ENCODE assay signal across 9 cellular contexts in genomic region chr20:34268851-34269668, GRCh38. TPM values are rescaled to one million over a fixed set of nuclear protein-coding genes. Genes with fewer than 3 reads are reported as not detected.
DNase-seq lines count a peak whose midpoint lies in the region; ATAC-seq and TF ChIP-seq lines count a peak whose summit lies in the region.
"Had no signal": no experiment of that assay in that cellular context is flagged by ENCODE, and none has a peak within 500 bp of the region (broad histone marks: within the 10 kb centered on the region; RNA-seq: fewer than 3 reads in every experiment).

No MANE protein-coding gene starts in this region.

- H3K36me3 ChIP-seq in endodermal cell (ENCODE audit: control insufficient read depth, insufficient read depth, low read length) (peaks cover 30% of the 10 kb centered on the region), mucosa of descending colon (ENCODE audit: low read depth) (no peaks in the 10 kb centered on the region)

- peak overlapping the region; percentile 61 for H3K27ac Mint-ChIP-seq in endodermal cell
- H3K27ac Mint-ChIP-seq in type B pancreatic cell: no peak overlapping the region

- peak overlapping the region; percentile 43 for H3K4me3 ChIP-seq in AG04449 (ENCODE audit: low read depth, low read length)
- peak overlapping the region; percentile 51 for H3K4me3 ChIP-seq in WI38 (ENCODE audit: low read depth, low read length)
- H3K4me3 ChIP-seq in endodermal cell (ENCODE audit: low read length): no peak overlapping the region
- H3K4me3 ChIP-seq in mucosa of descending colon: no peak overlapping the region

- DNase-seq in AG04449 (ENCODE audit: low read depth, low spot score): no peak
- peak; percentile 82 for DNase-seq in endodermal cell
- DNase-seq in mucosa of descending colon: peak; percentile 51 to 62 (median 61)
- no peak for DNase-seq in type B pancreatic cell (ENCODE audit: extremely low spot score, unreplicated experiment)
- DNase-seq in Kasumi-1 (lab: John Stamatoyannopoulos, UW): no peak
- DNase-seq in DMS153 (lab: John Stamatoyannopoulos, UW): no peak
- DNase-seq in activated CD4-positive, CD25-positive, alpha-beta regulatory T cell treated with anti-CD3 and anti-CD28 coated beads, Interleukin-2, amount 50 U/mL, for 72 hours: no peak

- no peaks in the 10 kb centered on the region for H3K9me3 ChIP-seq in endodermal cell (ENCODE audit: control insufficient read depth, low read length)
- H3K9me3 ChIP-seq in mucosa of descending colon: no peaks in the 10 kb centered on the region

- 80 to 95% methylated on average over 38 to 59 of the region's 59 CpGs for WGBS in endodermal cell (ENCODE audit: insufficient coverage in 1 of 2, insufficient read length in 1 of 2), 2 experiments

- intact Hi-C loops in mucosa of descending colon (cut with DNase I, micrococcal nuclease): no loop called here

- POLR2A ChIA-PET in AG04449 (lab: Yijun Ruan, JAX): interaction anchor here (0.8 kb wide), 1 partner anchor 441 kb away, joined by 3 read pairs; no protein-coding TSS in a partner anchor

- CTCF ChIA-PET in AG04449 (lab: Yijun Ruan, JAX): interaction anchor here (1.4 to 4.4 kb wide), 2 partner anchors 13 to 79 kb away, joined by 7 to 23 read pairs; no protein-coding TSS in a partner anchor

- H3K4me1 Mint-ChIP-seq in endodermal cell (peaks cover 6% of the 10 kb centered on the region), type B pancreatic cell (ENCODE audit: unreplicated experiment) (peaks cover 22% of the 10 kb centered on the region)

- no peaks in the 10 kb centered on the region for H3K27me3 ChIP-seq in endodermal cell (ENCODE audit: control insufficient read depth, insufficient read depth, low read length, poor library complexity, severe bottlenecking)

- H3K4me1 ChIP-seq in endodermal cell (ENCODE audit: control insufficient read depth, insufficient read depth, low read length) (no peaks in the 10 kb centered on the region), mucosa of descending colon (ENCODE audit: low read depth) (no peaks in the 10 kb centered on the region)

- no peak overlapping the region for H3K9ac ChIP-seq in endodermal cell (ENCODE audit: extremely low read depth, low read length, poor library complexity, severe bottlenecking)

- peak; percentile 87 for ATAC-seq in mucosa of descending colon

- TF ChIP-seq CTCF in AG04449 (IDR thresholded peaks at IDR 0.05; ENCODE audit: insufficient read depth, low read length, missing control alignments) (peak; percentile 8), WI38 (IDR thresholded peaks at IDR 0.05; ENCODE audit: low read depth, low read length) (no peak), endodermal cell (conservative IDR thresholded peaks at IDR 0.05) (no peak), mucosa of descending colon (IDR thresholded peaks at IDR 0.05) (no peak), type B pancreatic cell (conservative IDR thresholded peaks at IDR 0.05) (no peak)

- peaks cover 34% of the 10 kb centered on the region for H3K36me3 Mint-ChIP-seq in endodermal cell (ENCODE audit: low read depth)
- H3K36me3 Mint-ChIP-seq in type B pancreatic cell: peaks cover 26% of the 10 kb centered on the region

- H3K9me3 Mint-ChIP-seq in endodermal cell (no peaks in the 10 kb centered on the region), type B pancreatic cell (no peaks in the 10 kb centered on the region)

- H3K27ac ChIP-seq in endodermal cell (ENCODE audit: low read depth, low read length): no peak overlapping the region

- H3K27me3 Mint-ChIP-seq in endodermal cell (ENCODE audit: insufficient read depth) (peaks cover 12% of the 10 kb centered on the region), type B pancreatic cell (peaks cover 4% of the 10 kb centered on the region)

- H3K4me3 Mint-ChIP-seq in endodermal cell (peak overlapping the region; percentile 60), type B pancreatic cell (peak overlapping the region; percentile 82)

RNA-seq across cellular contexts. Expression of gene ASIP, which starts 27.8 kb away (rescaled TPM):
- total RNA-seq in endodermal cell (not detected), mucosa of descending colon (not detected), type B pancreatic cell (ENCODE audit: low replicate concordance) (1.1 TPM in 1 of 2 replicates, not detected in the other)
- polyA plus RNA-seq in endodermal cell (2013, experiment 1 of 2): not detected
- not detected for polyA plus RNA-seq in endodermal cell (2013, experiment 2 of 2)
- total RNA-seq: renal cortical epithelial cell had no signal

RNA-seq across cellular contexts. Expression of gene AHCY, which starts 34.1 kb away (rescaled TPM):
- total RNA-seq in endodermal cell (100 to 1,000 TPM; 271 to 350 TPM), mucosa of descending colon (10 to 100 TPM; 71.5 to 98.6 (median 74.3) TPM), type B pancreatic cell (ENCODE audit: low replicate concordance) (242 and 342 TPM in 2 replicates)
- 170 TPM for polyA plus RNA-seq in endodermal cell (2013, experiment 1 of 2)
- polyA plus RNA-seq in endodermal cell (2013, experiment 2 of 2): 151 TPM

Comparison
In these comparisons a context has a peak if more than half of its experiments do, and no peak if none do; other contexts are left out.
1. DNase-seq: peak in endodermal cell (single experiment) and mucosa of descending colon (3 of 3); none in AG04449 (single experiment), type B pancreatic cell (single experiment), Kasumi-1 (0 of 2), DMS153 (single experiment) and activated CD4-positive, CD25-positive, alpha-beta regulatory T cell treated with anti-CD3 and anti-CD28 coated beads, Interleukin-2, amount 50 U/mL, for 72 hours (single experiment).
2. H3K4me3 ChIP-seq: peak in AG04449 (single experiment) and WI38 (single experiment); none in endodermal cell (single experiment) and mucosa of descending colon (single experiment).